ENCODE assay signal across 8 cellular contexts in genomic region chr11:128904872-128905344, GRCh38. TPM values are rescaled to one million over a fixed set of nuclear protein-coding genes. Genes with fewer than 3 reads are reported as not detected.
DNase-seq lines count a peak whose midpoint lies in the region; ATAC-seq and TF ChIP-seq lines count a peak whose summit lies in the region.

No MANE protein-coding gene starts in this region.

- no peak overlapping the region for H2AK5ac ChIP-seq in mesendoderm (ENCODE audit: low read length)

- TF ChIP-seq CTCF in mammary epithelial cell (conservative IDR thresholded peaks at IDR 0.05 in 1 of 2, IDR thresholded peaks at IDR 0.05 in 1 of 2; ENCODE audit: extremely low read depth in 1 of 2, insufficient read depth in 1 of 2, low read depth in 1 of 2, low read length in 2 of 2): no peak

- in situ Hi-C loops in mammary epithelial cell (cut with MboI; ENCODE audit: low sequenced_read_pairs in 2 of 2): no loop called here

- ATAC-seq in GM21786 (IDR thresholded peaks at IDR 0.05; ENCODE audit: unreplicated experiment): peak; percentile 51

- no peak overlapping the region for H4K5ac ChIP-seq in mesendoderm (ENCODE audit: low read length)

- H3K27ac ChIP-seq in mammary epithelial cell (ENCODE audit: insufficient read depth, low read depth, low read length): no peak overlapping the region
- no peak overlapping the region for H3K27ac ChIP-seq in mesendoderm (ENCODE audit: low read depth, low read length)

- no peak overlapping the region for H3K23ac ChIP-seq in mesendoderm (ENCODE audit: low read length)

- no peak overlapping the region for H2BK120ac ChIP-seq in mesendoderm (ENCODE audit: low read depth, low read length)

- intact Hi-C loops in mammary epithelial cell (cut with micrococcal nuclease): loop anchor here (1.0 kb wide), 1 partner anchor 15 kb away; no protein-coding TSS in a partner anchor

- H4K8ac ChIP-seq in mesendoderm (ENCODE audit: low read depth, low read length): no peak overlapping the region

- H2AFZ ChIP-seq in mammary epithelial cell (ENCODE audit: low read depth, low read length): peak overlapping the region; percentile 79

- H3K27me3 ChIP-seq in mammary epithelial cell (ENCODE audit: insufficient read depth, low read length) (no peaks in the 10 kb centered on the region), mesendoderm (ENCODE audit: insufficient read depth, low read length, poor library complexity) (peaks cover 29% of the 10 kb centered on the region)

- no peak overlapping the region for H3K4ac ChIP-seq in mesendoderm (ENCODE audit: low read depth, low read length)

- DNase-seq in EL (peak; percentile 8), NCI-H1930 (lab: John Stamatoyannopoulos, UW) (peak; percentile 37 to 43), mammary epithelial cell (peak; percentile 30), mesendoderm (peak; percentile 32), kidney glomerular epithelial cell (lab: John Stamatoyannopoulos, UW) (no peak), NCI-H524 treated with DMSO at 0.1 percent for 48 hours (lab: John Stamatoyannopoulos, UW) (no peak), NCI-H2107 (lab: John Stamatoyannopoulos, UW) (no peak)

- H3K4me1 ChIP-seq in mammary epithelial cell (ENCODE audit: insufficient read depth, low read length) (peaks cover 68% of the 10 kb centered on the region), mesendoderm (ENCODE audit: control insufficient read depth, low read depth, low read length) (peaks cover 14% of the 10 kb centered on the region)

- peaks cover 4% of the 10 kb centered on the region for H3K36me3 ChIP-seq in mammary epithelial cell (ENCODE audit: insufficient read depth, low read length)
- H3K36me3 ChIP-seq in mesendoderm (ENCODE audit: control insufficient read depth, insufficient read depth, low read length): no peaks in the 10 kb centered on the region

- dilution Hi-C loops in mammary epithelial cell (cut with HindIII; ENCODE audit: low sequenced_read_pairs): no loop called here

- H3K4me2 ChIP-seq in mammary epithelial cell (ENCODE audit: insufficient read depth, low read depth, low read length) (peak overlapping the region; percentile 89), mesendoderm (ENCODE audit: low read length) (peak overlapping the region; percentile 56)

- no peaks in the 10 kb centered on the region for H3K79me1 ChIP-seq in mesendoderm (ENCODE audit: low read length)

- H3K79me2 ChIP-seq in mammary epithelial cell (ENCODE audit: insufficient read depth, low read length) (no peaks in the 10 kb centered on the region), mesendoderm (ENCODE audit: control insufficient read depth, insufficient read depth, low read length) (no peaks in the 10 kb centered on the region)

- H4K20me1 ChIP-seq in mammary epithelial cell (ENCODE audit: insufficient read depth, low read length): no peaks in the 10 kb centered on the region

- 3% methylated on average over 11 of the region's 20 CpGs for WGBS in mammary epithelial cell (ENCODE audit: low coverage, missing lambda C conversion rate)
- no CpG with 5 or more reads among the region's 20 CpGs for WGBS in mesendoderm (ENCODE audit: extremely low coverage, insufficient coverage, low lambda C conversion rate)

- H2BK15ac ChIP-seq in mesendoderm (replicated peaks; ENCODE audit: low read depth): no peak overlapping the region

- CTCF ChIA-PET in mammary epithelial cell (lab: Charles Lee; ENCODE audit: low non-redundant PET): interaction anchor here (0.9 to 1.3 kb wide), 2 partner anchors 17 to 37 kb away, joined by 3 to 14 read pairs; no protein-coding TSS in a partner anchor

- H2BK5ac ChIP-seq in mesendoderm (ENCODE audit: low read length): no peak overlapping the region

- BruUV-seq in mammary epithelial cell (replicated peaks; lab: Mats Ljungman, UMichigan): no TSS peak

- no peak overlapping the region for H3K9ac ChIP-seq in mammary epithelial cell (ENCODE audit: insufficient read depth, low read length)
- peak overlapping the region; percentile 51 for H3K9ac ChIP-seq in mesendoderm (ENCODE audit: low read length)

- peak overlapping the region; percentile 33 to 60 (median 55) for H3K4me3 ChIP-seq in mammary epithelial cell (replicated peaks in 1 of 3; ENCODE audit: insufficient read depth in 1 of 3, low read depth in 2 of 3, low read length in 3 of 3)
- H3K4me3 ChIP-seq in mesendoderm (ENCODE audit: low read length): peak overlapping the region; percentile 41

- no peaks in the 10 kb centered on the region for H3K9me3 ChIP-seq in mammary epithelial cell (replicated peaks; ENCODE audit: insufficient read depth, low read length)

- H3K18ac ChIP-seq in mesendoderm (ENCODE audit: low read length): peak overlapping the region; percentile 54

- H3K56ac ChIP-seq in mesendoderm (ENCODE audit: low read length): peak overlapping the region; percentile 86

RNA-seq across cellular contexts. Expression of gene KCNJ5, which starts 13.8 kb away (rescaled TPM):
- 10 to 100 TPM in 1 of 2 donors, 1 to 10 TPM in 1; 1.2 to 63.7 TPM for total RNA-seq in mammary epithelial cell
- 1.7 TPM for polyA plus RNA-seq in mammary epithelial cell
- polyA minus RNA-seq in mammary epithelial cell: 1.1 TPM
- polyA plus RNA-seq in mesendoderm (2013, experiment 1 of 2): 0.11 TPM
- 0.13 TPM for polyA plus RNA-seq in mesendoderm (2013, experiment 2 of 2)

RNA-seq across cellular contexts. Expression of gene TP53AIP1, which starts 37.8 kb away (rescaled TPM):
- 10 to 100 TPM in 1 of 2 donors, 1 to 10 TPM in 1; 8.2 to 12.0 TPM for total RNA-seq in mammary epithelial cell
- polyA plus RNA-seq in mammary epithelial cell: 1.3 TPM
- not detected for polyA minus RNA-seq in mammary epithelial cell
- not detected for polyA plus RNA-seq in mesendoderm (2013, experiment 1 of 2)
- polyA plus RNA-seq in mesendoderm (2013, experiment 2 of 2): 0.03 TPM

RNA-seq across cellular contexts. Expression of gene KCNJ1, which starts 37.8 kb away (rescaled TPM):
- total RNA-seq in mammary epithelial cell: not detected
- polyA plus RNA-seq in mammary epithelial cell: 0.06 TPM
- polyA minus RNA-seq in mammary epithelial cell: not detected
- 0.01 TPM for polyA plus RNA-seq in mesendoderm (2013, experiment 1 of 2)
- 0.03 TPM for polyA plus RNA-seq in mesendoderm (2013, experiment 2 of 2)

Comparison
In these comparisons a context has a peak if more than half of its experiments do, and no peak if none do; other contexts are left out.
1. DNase-seq: peak in EL (single experiment), NCI-H1930 (2 of 2), mammary epithelial cell (single experiment) and mesendoderm (single experiment); none in kidney glomerular epithelial cell (single experiment), NCI-H524 treated with DMSO at 0.1 percent for 48 hours (single experiment) and NCI-H2107 (single experiment).